9 cellular contexts compared by ENCODE assay signal in the genomic region with DNA sequence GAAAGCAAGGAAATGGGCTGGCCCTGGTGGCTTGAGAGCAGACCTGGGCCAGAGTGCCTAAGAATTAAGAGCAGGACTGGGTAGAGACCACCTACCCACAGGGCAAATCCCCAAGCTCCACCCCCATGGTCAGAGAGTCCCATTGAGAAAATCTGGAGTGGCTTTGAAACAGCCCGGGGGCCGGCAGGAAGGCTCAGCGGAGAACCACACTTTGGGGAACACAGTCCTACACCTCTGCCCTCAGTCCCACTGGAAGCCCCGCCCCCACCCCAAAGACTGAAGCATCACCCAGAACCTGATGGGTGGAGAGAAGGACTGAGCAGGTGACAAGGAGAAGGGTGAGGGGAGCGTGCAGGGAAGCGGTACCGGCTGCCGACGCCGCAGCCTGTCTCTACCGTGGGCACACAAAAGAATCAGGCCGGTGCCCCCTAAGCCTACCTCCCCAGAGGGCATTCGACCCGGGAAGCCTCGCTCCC. TPM values are rescaled to one million over a fixed set of nuclear protein-coding genes. Genes with fewer than 3 reads are reported as not detected.
DNase-seq lines count a peak whose midpoint lies in the region; TF ChIP-seq lines count a peak whose summit lies in the region.
"Had no signal": no experiment of that assay in that cellular context is flagged by ENCODE, and none has a peak within 500 bp of the region (broad histone marks: within the 10 kb centered on the region; RNA-seq: fewer than 3 reads in every experiment).

No MANE protein-coding gene starts in this region.

- peak overlapping the region; percentile 38 to 78 (median 59) for H3K4me3 Mint-ChIP-seq in IgD-negative memory B cell
- H3K4me3 Mint-ChIP-seq in neural crest cell, result peak overlapping the region; percentile 75

- H3K27me3 Mint-ChIP-seq in IgD-negative memory B cell (peaks cover 34% of the 10 kb centered on the region), neural crest cell (ENCODE audit: low read depth) (peaks cover 9% of the 10 kb centered on the region)

- H3K36me3 Mint-ChIP-seq in IgD-negative memory B cell (peaks cover 2% of the 10 kb centered on the region), neural crest cell (ENCODE audit: low read depth) (no peaks in the 10 kb centered on the region)

- TF ChIP-seq CTCF in coronary artery (IDR thresholded peaks at IDR 0.05) (no peak), neural crest cell (conservative IDR thresholded peaks at IDR 0.05) (no peak)

- no peak overlapping the region for H3K27ac Mint-ChIP-seq in IgD-negative memory B cell
- H3K27ac Mint-ChIP-seq in neural crest cell (ENCODE audit: unreplicated experiment), result no peak overlapping the region

- H3K9me3 ChIP-seq in BLaER1 treated with 17β-estradiol and CSF1 and Interleukin-3, amounts not matched to agents 10 nM and 100 nM (replicated peaks in 1 of 11), result no peaks in the 10 kb centered on the region

- H4K20me1 ChIP-seq in BLaER1 treated with 17β-estradiol and CSF1 and Interleukin-3, amounts not matched to agents 10 nM and 100 nM, result peaks cover 12 to 84% (median 58%) of the 10 kb centered on the region in 11 experiments; a peak in 20 of 22 replicates

- H3K9ac ChIP-seq in BLaER1 treated with 17β-estradiol and CSF1 and Interleukin-3, amounts not matched to agents 10 nM and 100 nM, result peak overlapping the region in 8 of 11 experiments; percentile 30 to 61 (median 42); a peak in 12 of 22 replicates

- H3K4me1 ChIP-seq in BLaER1 treated with 17β-estradiol and CSF1 and Interleukin-3, amounts not matched to agents 10 nM and 100 nM, result peaks cover 48 to 68% (median 60%) of the 10 kb centered on the region in 10 experiments

- H3K4me2 ChIP-seq in BLaER1 treated with 17β-estradiol and CSF1 and Interleukin-3, amounts not matched to agents 10 nM and 100 nM, result peak overlapping the region; percentile 84 to 97 (median 93)

- H3K36me3 ChIP-seq in BLaER1 treated with 17β-estradiol and CSF1 and Interleukin-3, amounts not matched to agents 10 nM and 100 nM, result peaks cover 0 to 10% (median 0%) of the 10 kb centered on the region in 11 experiments; a peak in 2 of 22 replicates

- peak overlapping the region; percentile 44 to 63 (median 53) for H3K4me3 ChIP-seq in BLaER1 treated with 17β-estradiol and CSF1 and Interleukin-3, amounts not matched to agents 10 nM and 100 nM
- peak overlapping the region; percentile 94 for H3K4me3 ChIP-seq in coronary artery

- DNase-seq in coronary artery (ENCODE audit: low spot score) (no peak), neural crest cell (ENCODE audit: low read depth, low spot score) (no peak), GDM1 (lab: John Stamatoyannopoulos, UW) (no peak), NCI-H128 (lab: John Stamatoyannopoulos, UW; ENCODE audit: unreplicated experiment) (no peak), superior temporal gyrus (ENCODE audit: extremely low spot score) (no peak), HK-2 (ENCODE audit: unreplicated experiment) (no peak)

- peaks cover 58 to 64% (median 63%) of the 10 kb centered on the region in 11 experiments for H3K27me3 ChIP-seq in BLaER1 treated with 17β-estradiol and CSF1 and Interleukin-3, amounts not matched to agents 10 nM and 100 nM

- H3K9me3 Mint-ChIP-seq in IgD-negative memory B cell (no peaks in the 10 kb centered on the region), neural crest cell (no peaks in the 10 kb centered on the region)

- H3K27ac ChIP-seq in BLaER1 treated with 17β-estradiol and CSF1 and Interleukin-3, amounts not matched to agents 10 nM and 100 nM, result no peak overlapping the region
- H3K27ac ChIP-seq in coronary artery, result peak overlapping the region; percentile 61 to 99

- H3K4me1 Mint-ChIP-seq in IgD-negative memory B cell (peaks cover 15 to 19% (median 16%) of the 10 kb centered on the region in 3 donors), neural crest cell (peaks cover 56% of the 10 kb centered on the region)

RNA-seq across cellular contexts. Expression of a gene that starts 3.6 kb away (rescaled TPM):
- 1.1 TPM for polyA plus RNA-seq in IgD-negative memory B cell
- 46.7 and 50.7 TPM in 2 replicates for total RNA-seq in neural crest cell

RNA-seq across cellular contexts. Expression of a gene that starts 12.6 kb away (rescaled TPM):
- polyA plus RNA-seq in IgD-negative memory B cell, result 25.4 TPM
- 33.1 and 34.1 TPM in 2 replicates for total RNA-seq in neural crest cell

RNA-seq across cellular contexts. Expression of a gene that starts 17.9 kb away (rescaled TPM):
- 34.2 TPM for polyA plus RNA-seq in IgD-negative memory B cell
- 67.0 and 68.2 TPM in 2 replicates for total RNA-seq in neural crest cell

RNA-seq across cellular contexts. Expression of a gene that starts 34.6 kb away (rescaled TPM):
- not detected for polyA plus RNA-seq in IgD-negative memory B cell
- not detected in 2 replicates for total RNA-seq in neural crest cell
- total RNA-seq: M059J had no signal

RNA-seq across cellular contexts. Expression of a gene that starts 57.9 kb away (rescaled TPM):
- not detected for polyA plus RNA-seq in IgD-negative memory B cell
- total RNA-seq in neural crest cell, result not detected in 2 replicates
- total RNA-seq: M059J had no signal

Comparison
In these comparisons a context has a peak if more than half of its experiments do, and no peak if none do; other contexts are left out.
1. H3K27ac ChIP-seq: peak in coronary artery (2 of 2); none in BLaER1 treated with 17β-estradiol and CSF1 and Interleukin-3, amounts not matched to agents 10 nM and 100 nM (0 of 11).